16 cellular contexts compared by ENCODE assay signal in genomic region chr10:11367505-11367904, GRCh38.
DNase-seq lines count a peak whose midpoint lies in the region; ATAC-seq and TF ChIP-seq lines count a peak whose summit lies in the region.
"Had no signal": no experiment of that assay in that cellular context is flagged by ENCODE, and none has a peak within 500 bp of the region (broad histone marks: within the 10 kb centered on the region; RNA-seq: fewer than 3 reads in every experiment).

No MANE protein-coding gene starts in this region.

- H3K4me1 ChIP-seq in upper lobe of right lung, result no peaks in the 10 kb centered on the region
- H3K4me1 ChIP-seq in left ventricle myocardium inferior, result no peaks in the 10 kb centered on the region
- no peaks in the 10 kb centered on the region for H3K4me1 ChIP-seq in smooth muscle cell (ENCODE audit: low read depth)
- H3K4me1 ChIP-seq: Peyer's patch had no signal

- H3K27me3 ChIP-seq in GM06990 (replicated peaks; ENCODE audit: control insufficient read depth, insufficient read depth, low read length) (no peaks in the 10 kb centered on the region; the same call in 1 of the 2 replicates), upper lobe of right lung (no peaks in the 10 kb centered on the region), left ventricle myocardium inferior (ENCODE audit: low read depth) (no peaks in the 10 kb centered on the region), smooth muscle cell (ENCODE audit: low read depth) (no peaks in the 10 kb centered on the region)
- H3K27me3 ChIP-seq: Peyer's patch had no signal

- no peaks in the 10 kb centered on the region for H3K27me3 Mint-ChIP-seq in chondrocyte (ENCODE audit: low read depth)

- H3K27ac ChIP-seq in upper lobe of right lung, result no peak overlapping the region
- no peak overlapping the region for H3K27ac ChIP-seq in left ventricle myocardium inferior (replicated peaks)
- no peak overlapping the region for H3K27ac ChIP-seq in smooth muscle cell (ENCODE audit: low read depth)
- H3K27ac ChIP-seq: HL-60, Peyer's patch had no signal

- no peak overlapping the region for H2AFZ ChIP-seq in smooth muscle cell (ENCODE audit: low read depth)

- no peaks in the 10 kb centered on the region for H3K36me3 ChIP-seq in GM06990 (ENCODE audit: control insufficient read depth, insufficient read depth, low read length)
- no peaks in the 10 kb centered on the region for H3K36me3 ChIP-seq in upper lobe of right lung
- H3K36me3 ChIP-seq in left ventricle myocardium inferior, result no peaks in the 10 kb centered on the region
- H3K36me3 ChIP-seq in smooth muscle cell (ENCODE audit: low read depth), result no peaks in the 10 kb centered on the region
- H3K36me3 ChIP-seq: Peyer's patch had no signal

- no peak for DNase-seq in GM06990 (ENCODE audit: extremely low read depth, insufficient read length)
- DNase-seq in chondrocyte (ENCODE audit: low spot score), result no peak
- no peak for DNase-seq in upper lobe of right lung
- no peak for DNase-seq in stimulated activated CD4-positive, alpha-beta T cell treated with anti-CD3 and anti-CD28 coated beads, Interleukin-4, amount 100 ng/mL, for 4 hours
- DNase-seq in left ventricle myocardium inferior, result no peak
- no peak for DNase-seq in smooth muscle cell (lab: John Stamatoyannopoulos, UW; ENCODE audit: unreplicated experiment)
- DNase-seq: EL; NCI-H1417 treated with DMSO at 0.1 percent for 48 hours; NCI-H2029; NCI-H526; NK-92 treated with Interleukin-12 subunit alpha and Interleukin-12 subunit beta, amount 100 ng/mL, for 24 hours; Peyer's patch; Right ventricle myocardium superior had no signal

- H3K9ac ChIP-seq in smooth muscle cell (ENCODE audit: low read depth), result no peak overlapping the region

- H3K4me2 ChIP-seq in smooth muscle cell, result no peak overlapping the region

- no peaks in the 10 kb centered on the region for H3K9me3 ChIP-seq in upper lobe of right lung
- H3K9me3 ChIP-seq in left ventricle myocardium inferior (replicated peaks), result no peaks in the 10 kb centered on the region
- no peaks in the 10 kb centered on the region for H3K9me3 ChIP-seq in smooth muscle cell (replicated peaks; ENCODE audit: low read depth)
- H3K9me3 ChIP-seq: Peyer's patch had no signal

- H3K79me2 ChIP-seq in smooth muscle cell (ENCODE audit: low read depth), result no peaks in the 10 kb centered on the region

- H3K36me3 Mint-ChIP-seq in chondrocyte (ENCODE audit: low read depth), result no peaks in the 10 kb centered on the region

- H3K9me3 Mint-ChIP-seq in chondrocyte (ENCODE audit: low read depth), result no peaks in the 10 kb centered on the region

- no peak overlapping the region for H3K4me3 Mint-ChIP-seq in chondrocyte (ENCODE audit: unreplicated experiment)

- ATAC-seq in upper lobe of right lung, result peak; percentile 13
- ATAC-seq: HCT116 had no signal

- TF ChIP-seq CTCF in GM06990 (IDR thresholded peaks at IDR 0.05; ENCODE audit: insufficient read depth, low read length, poor library complexity, severe bottlenecking) (peak; percentile 18), GM12875 (IDR thresholded peaks at IDR 0.05; ENCODE audit: borderline replicate concordance, insufficient read depth, low read depth, low read length) (peak; percentile 19; the same call in 1 of the 2 replicates), chondrocyte (IDR thresholded peaks at IDR 0.05) (peak; percentile 13), upper lobe of right lung (IDR thresholded peaks at IDR 0.05) (no peak), left ventricle myocardium inferior (IDR thresholded peaks at IDR 0.05; ENCODE audit: borderline replicate concordance) (no peak), smooth muscle cell (IDR thresholded peaks at IDR 0.05; ENCODE audit: borderline replicate concordance, insufficient read depth, poor library complexity, severe bottlenecking) (no peak)

- WGBS in smooth muscle cell (ENCODE audit: low lambda C conversion rate), result 88% methylated on average over 8 of the region's 9 CpGs

- H3K27ac Mint-ChIP-seq in chondrocyte (ENCODE audit: unreplicated experiment), result no peak overlapping the region

- no peaks in the 10 kb centered on the region for H3F3A ChIP-seq in smooth muscle cell (ENCODE audit: low read depth)

- no peaks in the 10 kb centered on the region for H4K20me1 ChIP-seq in smooth muscle cell (ENCODE audit: low read depth)

- H3K4me3 ChIP-seq in GM06990 (replicated peaks; ENCODE audit: low read depth, low read length) (no peak overlapping the region), GM12875 (ENCODE audit: low read depth, low read length) (no peak overlapping the region), upper lobe of right lung (no peak overlapping the region), left ventricle myocardium inferior (no peak overlapping the region), smooth muscle cell (no peak overlapping the region)
- H3K4me3 ChIP-seq: Peyer's patch had no signal

- H3K4me1 Mint-ChIP-seq in chondrocyte (ENCODE audit: low read depth), result no peaks in the 10 kb centered on the region

- intact Hi-C loops in upper lobe of right lung (cut with DNase I), result no loop called here
- intact Hi-C loops in left ventricle myocardium inferior (cut with micrococcal nuclease), result no loop called here

Comparison
In these comparisons a context has a peak if more than half of its experiments do, and no peak if none do; other contexts are left out.
1. CTCF ChIP-seq: peak in GM06990 (single experiment), GM12875 (single experiment) and chondrocyte (single experiment); none in upper lobe of right lung (single experiment), left ventricle myocardium inferior (single experiment) and smooth muscle cell (single experiment).